In the genomic region with DNA sequence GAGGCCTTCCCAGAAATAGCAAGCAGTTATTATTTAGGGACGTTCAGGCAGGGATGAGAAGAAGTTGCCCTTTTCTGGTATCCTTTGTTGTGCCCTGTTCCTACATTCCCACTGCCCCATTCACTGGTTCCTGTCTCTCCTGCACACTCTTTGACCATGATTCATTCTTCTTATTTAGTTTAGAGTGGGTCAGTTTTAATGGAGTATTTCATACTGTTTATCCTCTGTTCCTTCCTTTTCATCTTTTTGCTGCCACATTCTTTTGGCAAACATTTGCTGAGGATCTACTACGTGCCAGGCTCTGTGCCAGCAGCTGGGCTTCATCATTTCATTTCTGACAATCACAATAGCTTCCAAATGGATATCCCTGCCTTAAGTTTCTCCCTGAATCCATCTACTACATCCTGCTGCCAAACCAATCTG, we compare ENCODE assay signal across 1 cellular context.
TF ChIP-seq lines count a peak whose summit lies in the region.

No MANE protein-coding gene starts in this region.

TF ChIP-seq in SK-N-SH, 30 proteins besides CTCF, POLR2A, EP300 and RAD21 (continued from another document):
- TF ChIP-seq PBX3 (IDR thresholded peaks at IDR 0.05) (peak; percentile 81), FOXJ3 (CRISPR knock-in tag; IDR thresholded peaks at IDR 0.05) (no peak), EZH2phosphoT487 (IDR thresholded peaks at IDR 0.05; ENCODE audit: borderline replicate concordance, low read depth) (no peak), FOSL2 (IDR thresholded peaks at IDR 0.05; ENCODE audit: borderline replicate concordance, low read depth) (peak; percentile 25; the same call in 1 of the 2 replicates), SMC3 (IDR thresholded peaks at IDR 0.05; ENCODE audit: low read depth, low read length) (no peak), TCF12 (IDR thresholded peaks at IDR 0.05) (peak; percentile 89), NFIC (IDR thresholded peaks at IDR 0.05; ENCODE audit: borderline replicate concordance) (peak; percentile 87), FOXM1 (IDR thresholded peaks at IDR 0.05; ENCODE audit: low read depth) (no peak), YY1 (IDR thresholded peaks at IDR 0.05; ENCODE audit: low read depth) (no peak), TEAD4 (IDR thresholded peaks at IDR 0.05; ENCODE audit: borderline replicate concordance, insufficient read depth) (no peak), ZBTB33 (IDR thresholded peaks at IDR 0.05; ENCODE audit: borderline replicate concordance, low read depth) (no peak; the same call in 1 of the 2 replicates), GABPA (IDR thresholded peaks at IDR 0.05; ENCODE audit: low read depth) (no peak), POLR2AphosphoS5 (IDR thresholded peaks at IDR 0.05; ENCODE audit: low read depth, low read length) (no peak; the same call in 1 of the 2 replicates), NRF1 (IDR thresholded peaks at IDR 0.05; ENCODE audit: low read depth, low read length) (no peak), TAF1 (IDR thresholded peaks at IDR 0.05; ENCODE audit: borderline replicate concordance, low read depth, low read length) (no peak), USF1 (IDR thresholded peaks at IDR 0.05; ENCODE audit: borderline replicate concordance, low read depth) (no peak), REST (IDR thresholded peaks at IDR 0.05; ENCODE audit: low read depth, low read length) (no peak), CHD2 (IDR thresholded peaks at IDR 0.05; ENCODE audit: low read length, partially characterized antibody) (no peak), RFX5 (IDR thresholded peaks at IDR 0.05; ENCODE audit: low read length) (no peak)
- TF ChIP-seq, protein P1, sequence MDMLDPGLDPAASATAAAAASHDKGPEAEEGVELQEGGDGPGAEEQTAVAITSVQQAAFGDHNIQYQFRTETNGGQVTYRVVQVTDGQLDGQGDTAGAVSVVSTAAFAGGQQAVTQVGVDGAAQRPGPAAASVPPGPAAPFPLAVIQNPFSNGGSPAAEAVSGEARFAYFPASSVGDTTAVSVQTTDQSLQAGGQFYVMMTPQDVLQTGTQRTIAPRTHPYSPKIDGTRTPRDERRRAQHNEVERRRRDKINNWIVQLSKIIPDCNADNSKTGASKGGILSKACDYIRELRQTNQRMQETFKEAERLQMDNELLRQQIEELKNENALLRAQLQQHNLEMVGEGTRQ (IDR thresholded peaks at IDR 0.05; ENCODE audit: borderline replicate concordance, low read depth, low read length): no peak
- TF ChIP-seq, protein P2, sequence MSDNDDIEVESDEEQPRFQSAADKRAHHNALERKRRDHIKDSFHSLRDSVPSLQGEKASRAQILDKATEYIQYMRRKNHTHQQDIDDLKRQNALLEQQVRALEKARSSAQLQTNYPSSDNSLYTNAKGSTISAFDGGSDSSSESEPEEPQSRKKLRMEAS (IDR thresholded peaks at IDR 0.05; ENCODE audit: low read depth): no peak
